Comparison of ENCODE assay signal across 8 cellular contexts in genomic region chr1:36463773-36464604, GRCh38.
A peak's percentile ranks its signal among the peaks of the same experiment; 100 is the strongest.
DNase-seq lines count a peak whose midpoint lies in the region; ATAC-seq and TF ChIP-seq lines count a peak whose summit lies in the region.

MRPS15 (minus strand) TSS chr1:36464384; CDS start chr1:36464275, 109 bp downstream.

- in situ Hi-C loops in GM18951 (cut with MboI; ENCODE audit: low sequenced_read_pairs, unreplicated experiment): no loop called here

- DNase-seq in AG08395 (ENCODE audit: low spot score) (peak; percentile 97), NCI-H345 (lab: John Stamatoyannopoulos, UW) (peak; percentile 97), inferior parietal cortex (ENCODE audit: extremely low spot score) (peak; percentile 98)
- DNase-seq in activated CD4-positive, CD25-positive, alpha-beta regulatory T cell (lab: John Stamatoyannopoulos, UW): peak; percentile 85 to 88 (median 87)
- DNase-seq in central memory CD4-positive, alpha-beta T cell: peak; percentile 91
- peak; percentile 88 to 98 for DNase-seq in stimulated activated CD4-positive, alpha-beta T cell treated with anti-CD3 and anti-CD28 coated beads, Interleukin-12 subunit alpha, Interleukin-12 subunit beta, amount 100 ng/mL, for 24 hours (ENCODE audit: low read depth in 2 of 2)

- ATAC-seq in HG03196 (IDR thresholded peaks at IDR 0.05; ENCODE audit: unreplicated experiment): peak; percentile 82

- peak; percentile 92 for TF ChIP-seq POLR2A in GM18951 (IDR thresholded peaks at IDR 0.05; ENCODE audit: extremely low read depth, insufficient read depth, insufficient read length)

Comparison
In these comparisons a context has a peak if more than half of its experiments do, and no peak if none do; other contexts are left out.
1. Peak in every context shown above with its lines: DNase-seq and ATAC-seq.